In genomic region chr4:110348711-110349383, GRCh38 we compare ENCODE assay signal across 29 cellular contexts.
"Had no signal": no experiment of that assay in that cellular context is flagged by ENCODE, and none has a peak within 500 bp of the region (broad histone marks: within the 10 kb centered on the region; RNA-seq: fewer than 3 reads in every experiment).

No MANE protein-coding gene starts in this region.

- H3K27ac Mint-ChIP-seq: dendritic cell treated with granulocyte-macrophage colony-stimulating factor and Interleukin-4, amounts not matched to agents 40 ng/mL and 50 ng/mL, for 4 days; effector memory CD8-positive, alpha-beta T cell; endodermal cell had no signal

- H3K4me3 ChIP-seq: colonic mucosa, coronary artery, dorsolateral prefrontal cortex, esophagus muscularis mucosa, esophagus squamous epithelium, gastrocnemius medialis, gastroesophageal sphincter, heart left ventricle, heart right ventricle had no signal

- ATAC-seq: effector memory CD8-positive, alpha-beta T cell; esophagus mucosa; foreskin keratinocyte; gastrocnemius medialis; gastroesophageal sphincter; heart left ventricle; heart right ventricle had no signal

- DNase-seq: colonic mucosa; cortex of kidney; dermis blood vessel endothelial cell; dorsolateral prefrontal cortex; effector CD4-positive, alpha-beta T cell; effector CD8-positive, alpha-beta T cell; effector memory CD4-positive, alpha-beta T cell; effector memory CD8-positive, alpha-beta T cell; endodermal cell; erythroblast; esophagus squamous epithelium; foreskin fibroblast; foreskin keratinocyte; foreskin melanocyte; gastrocnemius medialis; glutamatergic neuron; head of caudate nucleus; heart left ventricle; heart right ventricle had no signal

- H3K9me3 Mint-ChIP-seq: dendritic cell treated with granulocyte-macrophage colony-stimulating factor and Interleukin-4, amounts not matched to agents 40 ng/mL and 50 ng/mL, for 4 days; effector memory CD8-positive, alpha-beta T cell; endodermal cell had no signal

- H3K27me3 ChIP-seq: colonic mucosa, esophagus muscularis mucosa, esophagus squamous epithelium, gastrocnemius medialis, gastroesophageal sphincter, heart left ventricle, heart right ventricle had no signal

- H3K36me3 ChIP-seq: colonic mucosa, esophagus muscularis mucosa, esophagus squamous epithelium, gastrocnemius medialis, gastroesophageal sphincter, heart left ventricle, heart right ventricle had no signal

- H3K27ac ChIP-seq: colonic mucosa, coronary artery, dorsolateral prefrontal cortex, epithelial cell of prostate, esophagus muscularis mucosa, esophagus squamous epithelium, foreskin keratinocyte, gastrocnemius medialis, gastroesophageal sphincter, heart left ventricle, heart right ventricle had no signal

- FAIRE-seq: colon, endometrium, endothelial cell of umbilical vein, frontal cortex had no signal

- H3K9me3 ChIP-seq: colonic mucosa, esophagus muscularis mucosa, esophagus squamous epithelium, gastrocnemius medialis, gastroesophageal sphincter, heart left ventricle had no signal

- H3K4me3 Mint-ChIP-seq: dendritic cell treated with granulocyte-macrophage colony-stimulating factor and Interleukin-4, amounts not matched to agents 40 ng/mL and 50 ng/mL, for 4 days; effector memory CD8-positive, alpha-beta T cell; endodermal cell had no signal

- H3K4me1 ChIP-seq: colonic mucosa, esophagus muscularis mucosa, esophagus squamous epithelium, gastrocnemius medialis, gastroesophageal sphincter, heart left ventricle, heart right ventricle had no signal
